Comparison of ENCODE assay signal across 1 cellular context in genomic region chr7:64685741-64686140, GRCh38.
TF ChIP-seq lines count a peak whose summit lies in the region.

No MANE protein-coding gene starts in this region.

TF ChIP-seq in GM23338, 12 proteins besides CTCF, POLR2A, EP300 and RAD21:
- TF ChIP-seq ZNF462 (CRISPR knock-in tag; IDR thresholded peaks at IDR 0.05), result no peak
- no peak for TF ChIP-seq ZNF331 (CRISPR knock-in tag; IDR thresholded peaks at IDR 0.05; ENCODE audit: low read depth)
- no peak for TF ChIP-seq STAT1 (IDR thresholded peaks at IDR 0.05; ENCODE audit: unreplicated experiment)
- no peak for TF ChIP-seq POLR2AphosphoS5 (IDR thresholded peaks at IDR 0.05; ENCODE audit: low read depth)
- no peak for TF ChIP-seq EZH2 (IDR thresholded peaks at IDR 0.05; ENCODE audit: low read depth, unreplicated experiment)
- no peak for TF ChIP-seq CREB1 (CRISPR knock-in tag; IDR thresholded peaks at IDR 0.05; ENCODE audit: low read depth)
- TF ChIP-seq ZNF114 (CRISPR knock-in tag; IDR thresholded peaks at IDR 0.05), result no peak
- TF ChIP-seq, protein P1, sequence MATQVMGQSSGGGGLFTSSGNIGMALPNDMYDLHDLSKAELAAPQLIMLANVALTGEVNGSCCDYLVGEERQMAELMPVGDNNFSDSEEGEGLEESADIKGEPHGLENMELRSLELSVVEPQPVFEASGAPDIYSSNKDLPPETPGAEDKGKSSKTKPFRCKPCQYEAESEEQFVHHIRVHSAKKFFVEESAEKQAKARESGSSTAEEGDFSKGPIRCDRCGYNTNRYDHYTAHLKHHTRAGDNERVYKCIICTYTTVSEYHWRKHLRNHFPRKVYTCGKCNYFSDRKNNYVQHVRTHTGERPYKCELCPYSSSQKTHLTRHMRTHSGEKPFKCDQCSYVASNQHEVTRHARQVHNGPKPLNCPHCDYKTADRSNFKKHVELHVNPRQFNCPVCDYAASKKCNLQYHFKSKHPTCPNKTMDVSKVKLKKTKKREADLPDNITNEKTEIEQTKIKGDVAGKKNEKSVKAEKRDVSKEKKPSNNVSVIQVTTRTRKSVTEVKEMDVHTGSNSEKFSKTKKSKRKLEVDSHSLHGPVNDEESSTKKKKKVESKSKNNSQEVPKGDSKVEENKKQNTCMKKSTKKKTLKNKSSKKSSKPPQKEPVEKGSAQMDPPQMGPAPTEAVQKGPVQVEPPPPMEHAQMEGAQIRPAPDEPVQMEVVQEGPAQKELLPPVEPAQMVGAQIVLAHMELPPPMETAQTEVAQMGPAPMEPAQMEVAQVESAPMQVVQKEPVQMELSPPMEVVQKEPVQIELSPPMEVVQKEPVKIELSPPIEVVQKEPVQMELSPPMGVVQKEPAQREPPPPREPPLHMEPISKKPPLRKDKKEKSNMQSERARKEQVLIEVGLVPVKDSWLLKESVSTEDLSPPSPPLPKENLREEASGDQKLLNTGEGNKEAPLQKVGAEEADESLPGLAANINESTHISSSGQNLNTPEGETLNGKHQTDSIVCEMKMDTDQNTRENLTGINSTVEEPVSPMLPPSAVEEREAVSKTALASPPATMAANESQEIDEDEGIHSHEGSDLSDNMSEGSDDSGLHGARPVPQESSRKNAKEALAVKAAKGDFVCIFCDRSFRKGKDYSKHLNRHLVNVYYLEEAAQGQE (IDR thresholded peaks at IDR 0.05; ENCODE audit: unreplicated experiment), result no peak
- TF ChIP-seq EZH2phosphoT487 (IDR thresholded peaks at IDR 0.05; ENCODE audit: unreplicated experiment), result no peak
- no peak for TF ChIP-seq JUNB (IDR thresholded peaks at IDR 0.05; ENCODE audit: unreplicated experiment)
- no peak for TF ChIP-seq NANOG (IDR thresholded peaks at IDR 0.05; ENCODE audit: borderline replicate concordance)
- TF ChIP-seq, protein P2, sequence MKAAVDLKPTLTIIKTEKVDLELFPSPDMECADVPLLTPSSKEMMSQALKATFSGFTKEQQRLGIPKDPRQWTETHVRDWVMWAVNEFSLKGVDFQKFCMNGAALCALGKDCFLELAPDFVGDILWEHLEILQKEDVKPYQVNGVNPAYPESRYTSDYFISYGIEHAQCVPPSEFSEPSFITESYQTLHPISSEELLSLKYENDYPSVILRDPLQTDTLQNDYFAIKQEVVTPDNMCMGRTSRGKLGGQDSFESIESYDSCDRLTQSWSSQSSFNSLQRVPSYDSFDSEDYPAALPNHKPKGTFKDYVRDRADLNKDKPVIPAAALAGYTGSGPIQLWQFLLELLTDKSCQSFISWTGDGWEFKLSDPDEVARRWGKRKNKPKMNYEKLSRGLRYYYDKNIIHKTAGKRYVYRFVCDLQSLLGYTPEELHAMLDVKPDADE (IDR thresholded peaks at IDR 0.05), result no peak
